28 cellular contexts compared by ENCODE assay signal in the genomic region with DNA sequence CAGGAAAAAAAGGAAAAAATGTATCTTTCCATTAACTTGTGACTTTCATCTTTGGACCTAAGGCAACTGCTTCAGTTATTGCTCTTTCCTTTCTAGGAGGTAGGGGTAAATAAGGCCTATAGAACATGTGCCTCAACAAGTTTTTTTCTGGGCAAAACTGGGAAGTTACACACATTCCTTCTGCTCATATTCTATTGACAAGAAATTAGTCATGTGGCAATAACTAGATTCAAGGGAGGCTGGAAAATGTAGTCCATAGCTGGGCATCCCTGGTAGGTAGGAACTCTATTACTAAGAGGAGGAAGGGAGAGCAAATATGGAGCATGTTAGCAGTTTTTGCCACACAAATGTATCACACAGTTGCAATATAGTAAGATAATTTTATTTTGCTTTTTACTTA.
"Had no signal": no experiment of that assay in that cellular context is flagged by ENCODE, and none has a peak within 500 bp of the region (broad histone marks: within the 10 kb centered on the region; RNA-seq: fewer than 3 reads in every experiment).

No MANE protein-coding gene starts in this region.

- H2AFZ ChIP-seq: hepatocyte, parathyroid adenoma had no signal

- H3K4me1 ChIP-seq: gastrocnemius medialis, parathyroid adenoma, psoas muscle, thyroid gland, upper lobe of left lung had no signal

- H3K27ac Mint-ChIP-seq: dendritic cell treated with granulocyte-macrophage colony-stimulating factor and Interleukin-4, amounts not matched to agents 40 ng/mL and 50 ng/mL, for 4 days; stimulated activated memory B cell treated with anti-CD40 and anti-IgM and Interleukin-4, amounts not matched to agents 10 μg/mL and 1 μg/mL and 100 μg/mL, for 72 hours had no signal

- H3K27me3 Mint-ChIP-seq: central memory CD8-positive, alpha-beta T cell; dendritic cell treated with granulocyte-macrophage colony-stimulating factor and Interleukin-4, amounts not matched to agents 40 ng/mL and 50 ng/mL, for 4 days; naive B cell; stimulated activated memory B cell treated with anti-CD40 and anti-IgM and Interleukin-4, amounts not matched to agents 10 μg/mL and 1 μg/mL and 100 μg/mL, for 72 hours had no signal

- H3K4me3 Mint-ChIP-seq: central memory CD8-positive, alpha-beta T cell; dendritic cell treated with granulocyte-macrophage colony-stimulating factor and Interleukin-4, amounts not matched to agents 40 ng/mL and 50 ng/mL, for 4 days; mesothelial cell of epicardium; naive B cell; stimulated activated memory B cell treated with anti-CD40 and anti-IgM and Interleukin-4, amounts not matched to agents 10 μg/mL and 1 μg/mL and 100 μg/mL, for 72 hours had no signal

- H3K9ac ChIP-seq: parathyroid adenoma had no signal

- H3K36me3 ChIP-seq: gastrocnemius medialis, right atrium auricular region, stomach, thyroid gland, upper lobe of left lung, vagina had no signal

- H3K27ac ChIP-seq: gastrocnemius medialis, parathyroid adenoma, psoas muscle, stomach, thyroid gland, upper lobe of left lung, vagina had no signal

- H3K4me2 ChIP-seq: hepatocyte, smooth muscle cell had no signal

- ATAC-seq: gastrocnemius medialis; psoas muscle; stimulated activated memory B cell treated with anti-CD40 and anti-IgM and Interleukin-4, amounts not matched to agents 10 μg/mL and 1 μg/mL and 100 μg/mL, for 72 hours had no signal

- H3K79me2 ChIP-seq: hepatocyte, parathyroid adenoma had no signal

- DNase-seq: activated CD4-positive, alpha-beta T cell treated with anti-CD3 and anti-CD28 coated beads for 4 hours; activated CD4-positive, alpha-beta T cell treated with anti-CD3 and anti-CD28 coated beads, Interleukin-2, amount 50 U/mL, for 4 hours; activated CD4-positive, CD25-positive, alpha-beta regulatory T cell; activated CD8-positive, alpha-beta memory T cell treated with anti-CD3 and anti-CD28 coated beads, Interleukin-2, amount 50 U/mL, for 4 hours; activated gamma-delta T cell; activated naive CD4-positive, alpha-beta T cell treated with anti-CD3 and anti-CD28 coated beads, Interleukin-2, amount 50 U/mL, for 16 hours; activated T-cell treated with anti-CD3 and anti-CD28 coated beads, Interleukin-2, amount 50 U/mL, for 1 hour; amniotic stem cell; gastrocnemius medialis; left colon; naive B cell; psoas muscle; stimulated activated CD4-positive, alpha-beta T cell treated with anti-CD3 and anti-CD28 coated beads, Interleukin-1b, Interleukin-23, amount 100 ng/mL, for 48 hours; stimulated activated CD4-positive, alpha-beta T cell treated with anti-CD3 and anti-CD28 coated beads, Interleukin-4, amount 100 ng/mL, for 4 hours; stimulated activated CD8-positive, alpha-beta memory T cell treated with anti-CD3 and anti-CD28 coated beads, Interleukin-4, amount 100 ng/mL, for 48 hours; stomach; T-helper 1 cell; thyroid gland; upper lobe of left lung had no signal

- H3K4me1 Mint-ChIP-seq: naive B cell; stimulated activated memory B cell treated with anti-CD40 and anti-IgM and Interleukin-4, amounts not matched to agents 10 μg/mL and 1 μg/mL and 100 μg/mL, for 72 hours had no signal

- H3K4me3 ChIP-seq: gastrocnemius medialis, hepatocyte, psoas muscle, right atrium auricular region, smooth muscle cell, stomach, thyroid gland, upper lobe of left lung, vagina had no signal

- H3K9me3 ChIP-seq: psoas muscle, thyroid gland, vagina had no signal

- H3K27me3 ChIP-seq: gastrocnemius medialis, hepatocyte, right atrium auricular region, stomach, thyroid gland, upper lobe of left lung, vagina had no signal
